8 cellular contexts compared by ENCODE assay signal in the genomic region with DNA sequence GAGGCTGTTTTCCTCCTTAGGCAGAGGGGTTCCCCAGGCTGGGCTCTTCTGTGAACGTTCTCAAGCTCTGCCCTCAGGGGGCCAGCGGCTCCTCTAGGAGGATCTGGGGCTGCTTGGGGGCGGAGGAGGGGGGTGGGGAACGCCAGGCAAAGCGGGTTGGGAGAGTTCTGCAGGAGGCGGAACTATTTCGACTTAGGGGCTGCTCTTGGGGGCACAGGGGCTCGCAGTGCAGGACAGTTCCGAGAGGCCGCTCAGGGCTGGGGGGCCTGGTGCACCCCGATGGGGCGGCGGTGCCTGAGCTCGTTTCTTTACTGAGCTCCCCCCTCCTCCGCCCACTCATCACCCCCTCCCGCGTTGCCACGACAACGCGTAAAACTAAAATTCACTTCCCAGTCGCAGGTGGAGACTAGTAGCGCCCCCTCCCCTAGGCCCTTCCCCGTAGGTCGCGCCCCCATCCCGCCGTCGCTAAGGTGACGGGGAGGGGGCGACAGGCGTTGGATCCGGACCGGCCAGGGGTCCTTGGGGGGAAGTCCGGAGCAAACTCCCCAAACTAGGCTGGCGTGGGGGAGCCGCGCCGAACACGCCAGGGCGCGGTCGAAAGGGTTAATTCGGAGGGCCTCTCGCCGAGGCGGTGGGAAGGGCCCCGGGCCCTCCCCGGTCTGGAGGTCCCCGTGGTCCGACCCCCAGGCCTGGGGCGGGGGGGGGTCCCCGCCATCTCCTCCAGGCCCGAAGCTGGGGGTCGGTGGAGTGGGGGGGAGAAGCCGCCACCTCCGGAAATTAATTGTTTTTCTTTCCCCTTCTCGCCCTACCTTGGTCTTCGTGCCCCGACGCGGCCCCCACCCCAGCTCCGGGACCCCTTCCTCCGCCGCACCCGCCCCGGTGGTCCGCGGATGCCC. TPM values are rescaled to one million over a fixed set of nuclear protein-coding genes. Genes with fewer than 3 reads are reported as not detected.
DNase-seq lines count a peak whose midpoint lies in the region; ATAC-seq and TF ChIP-seq lines count a peak whose summit lies in the region.

No MANE protein-coding gene starts in this region.

- TF ChIP-seq CTCF in GM13977 (IDR thresholded peaks at IDR 0.05; ENCODE audit: extremely low read depth, insufficient read depth, missing control alignments) (no peak), activated B cell treated with CpG ODN at 0.5 μM for 24 hours (IDR thresholded peaks at IDR 0.05) (no peak), sigmoid colon (IDR thresholded peaks at IDR 0.05) (no peak)

- DNase-seq in GM13977 (ENCODE audit: low spot score) (peak; percentile 53), activated B cell treated with CpG ODN at 0.5 μM for 24 hours (no peak), iPS DF 6.9 (ENCODE audit: low read depth, low spot score) (no peak), sigmoid colon (no peak), T-helper 9 cell (no peak), globus pallidus (ENCODE audit: low spot score) (no peak)

- H3K9me3 ChIP-seq in iPS DF 6.9 (ENCODE audit: control insufficient read depth, insufficient read depth, low read length) = no peaks in the 10 kb centered on the region
- H3K9me3 ChIP-seq in sigmoid colon = no peaks in the 10 kb centered on the region

- in situ Hi-C loops in GM13977 (cut with MboI; ENCODE audit: low pct_unique_long_range_greater_than_20kb, low sequenced_read_pairs, unreplicated experiment) = no loop called here

- peaks cover 12% of the 10 kb centered on the region for H3K4me1 Mint-ChIP-seq in activated B cell treated with CpG ODN at 0.5 μM for 24 hours

- peak overlapping the region; percentile 72 for H3K4me3 Mint-ChIP-seq in activated B cell treated with CpG ODN at 0.5 μM for 24 hours

- H3K4me3 ChIP-seq in iPS DF 6.9 (ENCODE audit: low read length) (peak overlapping the region; percentile 48; the same call in 1 of the 2 replicates), sigmoid colon (peak overlapping the region; percentile 11 to 41 (median 33))

- peaks cover 3% of the 10 kb centered on the region; the same call in 1 of the 2 replicates for H3K27me3 ChIP-seq in iPS DF 6.9 (ENCODE audit: control insufficient read depth, insufficient read depth, low read length)
- H3K27me3 ChIP-seq in sigmoid colon = peaks cover 22 to 69% (median 41%) of the 10 kb centered on the region in 3 donors

- intact Hi-C loops in activated B cell treated with CpG ODN at 0.5 μM for 24 hours (cut with micrococcal nuclease) = no loop called here
- intact Hi-C loops in sigmoid colon (cut with DNase I) = no loop called here

- H3K36me3 ChIP-seq in iPS DF 6.9 (ENCODE audit: control insufficient read depth, insufficient read depth, low read length) (no peaks in the 10 kb centered on the region), sigmoid colon (no peaks in the 10 kb centered on the region)

- CTCF ChIA-PET in activated B cell treated with CpG ODN at 0.5 μM for 24 hours (lab: Charles Lee) = no interaction called here

- POLR2A ChIA-PET in activated B cell treated with CpG ODN at 0.5 μM for 24 hours (lab: Charles Lee) = interaction anchor here (0.7 to 1.2 kb wide), 4 partner anchors 52 to 608 kb away, joined by 3 to 10 read pairs (median 3); a partner anchor contains a TSS

- no peak for TF ChIP-seq EP300 in sigmoid colon (IDR thresholded peaks at IDR 0.05)

- peaks cover 8% of the 10 kb centered on the region for H3K4me1 ChIP-seq in iPS DF 6.9 (ENCODE audit: control insufficient read depth, insufficient read depth, low read length)
- H3K4me1 ChIP-seq in sigmoid colon = peaks cover 0 to 18% (median 15%) of the 10 kb centered on the region in 4 donors

- no CpG with 5 or more reads among the region's 68 CpGs for WGBS in iPS DF 6.9 (ENCODE audit: insufficient coverage, insufficient read length)
- 3 to 9% methylated on average over 68 of the region's 68 CpGs for WGBS in sigmoid colon, 2 donors

- no peaks in the 10 kb centered on the region for H3K9me3 Mint-ChIP-seq in activated B cell treated with CpG ODN at 0.5 μM for 24 hours

- H3K27me3 Mint-ChIP-seq in activated B cell treated with CpG ODN at 0.5 μM for 24 hours = peaks cover 41% of the 10 kb centered on the region

- H3K27ac ChIP-seq in iPS DF 6.9 (ENCODE audit: low read length) = no peak overlapping the region
- H3K27ac ChIP-seq in sigmoid colon = peak overlapping the region; percentile 22 to 50 (median 45)

- H3K27ac Mint-ChIP-seq in activated B cell treated with CpG ODN at 0.5 μM for 24 hours = no peak overlapping the region

- no peak for TF ChIP-seq POLR2A in sigmoid colon (IDR thresholded peaks at IDR 0.05)

- ATAC-seq in activated B cell treated with CpG ODN at 0.5 μM for 24 hours (ENCODE audit: low read depth) (no peak), GM18867 (IDR thresholded peaks at IDR 0.05; ENCODE audit: unreplicated experiment) (no peak), GM21529 (IDR thresholded peaks at IDR 0.05; ENCODE audit: unreplicated experiment) (no peak)

- H3K36me3 Mint-ChIP-seq in activated B cell treated with CpG ODN at 0.5 μM for 24 hours (ENCODE audit: low read depth) = no peaks in the 10 kb centered on the region

RNA-seq across cellular contexts. Expression of a gene that starts 0.9 kb away (rescaled TPM):
- total RNA-seq in activated B cell treated with CpG ODN at 0.5 μM for 24 hours = not detected in 2 replicates
- 10 to 100 TPM in 1 of 4 donors, 1 to 10 TPM in 3; 2.5 to 14.4 (median 3.7) TPM for total RNA-seq in sigmoid colon
- 1 to 10 TPM in 1 of 3 donors, under 1 TPM in 2; 0.23 to 6.6 (median 0.60) TPM for polyA plus RNA-seq in sigmoid colon

RNA-seq across cellular contexts. Expression of a gene that starts 45.5 kb away (rescaled TPM):
- total RNA-seq in activated B cell treated with CpG ODN at 0.5 μM for 24 hours = 49.0 and 50.9 TPM in 2 replicates
- 10 to 100 TPM; 19.3 to 26.3 (median 23.8) TPM for total RNA-seq in sigmoid colon
- 10 to 100 TPM; 10.8 to 56.9 (median 26.8) TPM for polyA plus RNA-seq in sigmoid colon
